In genomic region chr10:61119573-61119972, GRCh38 we compare ENCODE assay signal across 39 cellular contexts.
"Had no signal": no experiment of that assay in that cellular context is flagged by ENCODE, and none has a peak within 500 bp of the region (broad histone marks: within the 10 kb centered on the region; RNA-seq: fewer than 3 reads in every experiment).

No MANE protein-coding gene starts in this region.

- H3K4me1 Mint-ChIP-seq: activated naive CD4-positive, alpha-beta T cell treated with anti-CD3 and anti-CD28 coated beads, Interleukin-2, amount 10 ng/mL, durations not matched to agents 7 days and 5 days; activated naive CD4-positive, alpha-beta T cell treated with anti-CD3 and anti-CD28 coated beads, Interleukin-2, amount 50 U/mL, for 24 hours; activated naive CD8-positive, alpha-beta T cell treated with anti-CD3 and anti-CD28 coated beads for 36 hours; activated T-helper 17 cell treated with anti-CD3 and anti-CD28 coated beads, Interleukin-2, amount 50 U/mL, for 72 hours; brain; central memory CD8-positive, alpha-beta T cell had no signal

- H3K27ac Mint-ChIP-seq: activated naive CD4-positive, alpha-beta T cell treated with anti-CD3 and anti-CD28 coated beads for 36 hours; activated naive CD4-positive, alpha-beta T cell treated with anti-CD3 and anti-CD28 coated beads, Interleukin-2, amount 10 ng/mL, durations not matched to agents 7 days and 5 days; activated naive CD4-positive, alpha-beta T cell treated with anti-CD3 and anti-CD28 coated beads, Interleukin-2, amount 50 U/mL, for 24 hours; activated naive CD4-positive, alpha-beta T cell treated with anti-CD3 and anti-CD28 coated beads, Interleukin-2, amount 50 U/mL, for 72 hours; activated naive CD8-positive, alpha-beta T cell; activated naive CD8-positive, alpha-beta T cell treated with anti-CD3 and anti-CD28 coated beads for 36 hours; activated naive CD8-positive, alpha-beta T cell treated with anti-CD3 and anti-CD28 coated beads, Interleukin-2, amount 10 ng/mL, durations not matched to agents 7 days and 5 days; activated naive CD8-positive, alpha-beta T cell treated with anti-CD3 and anti-CD28 coated beads, Interleukin-2, amount 50 U/mL, for 24 hours; activated T-cell treated with anti-CD3 and anti-CD28 coated beads, Interleukin-2, amount 50 U/mL, for 72 hours; activated T-helper 17 cell treated with anti-CD3 and anti-CD28 coated beads, Interleukin-2, amount 50 U/mL, for 72 hours; activated T-helper 2 cell treated with anti-CD3 and anti-CD28 coated beads, Interferon-gamma antibody, Interleukin-2, Interleukin-4, amounts not matched to agents 10 μg/mL and 5 μg/mL and 100 μg/mL, durations not matched to agents 14 hours and 24 hours and 36 hours; brain had no signal

- H3K9me3 Mint-ChIP-seq: activated naive CD4-positive, alpha-beta T cell treated with anti-CD3 and anti-CD28 coated beads for 36 hours; activated naive CD4-positive, alpha-beta T cell treated with anti-CD3 and anti-CD28 coated beads, Interleukin-2, amount 10 ng/mL, durations not matched to agents 7 days and 5 days; activated naive CD4-positive, alpha-beta T cell treated with anti-CD3 and anti-CD28 coated beads, Interleukin-2, amount 50 U/mL, for 24 hours; activated naive CD4-positive, alpha-beta T cell treated with anti-CD3 and anti-CD28 coated beads, Interleukin-2, amount 50 U/mL, for 72 hours; activated naive CD8-positive, alpha-beta T cell treated with anti-CD3 and anti-CD28 coated beads for 36 hours; activated naive CD8-positive, alpha-beta T cell treated with anti-CD3 and anti-CD28 coated beads, Interleukin-2, amount 10 ng/mL, durations not matched to agents 7 days and 5 days; activated naive CD8-positive, alpha-beta T cell treated with anti-CD3 and anti-CD28 coated beads, Interleukin-2, amount 50 U/mL, for 24 hours; activated T-cell treated with anti-CD3 and anti-CD28 coated beads, Interleukin-2, amount 50 U/mL, for 4 hours; activated T-cell treated with anti-CD3 and anti-CD28 coated beads, Interleukin-2, amount 50 U/mL, for 72 hours; activated T-helper 17 cell treated with anti-CD3 and anti-CD28 coated beads, Interleukin-2, amount 50 U/mL, for 72 hours; activated T-helper 2 cell treated with anti-CD3 and anti-CD28 coated beads, Interferon-gamma antibody, Interleukin-2, Interleukin-4, amounts not matched to agents 10 μg/mL and 5 μg/mL and 100 μg/mL, durations not matched to agents 14 hours and 24 hours and 36 hours; brain; central memory CD8-positive, alpha-beta T cell had no signal

- FAIRE-seq: astrocyte, bronchial epithelial cell, colon had no signal

- ATAC-seq: activated naive CD4-positive, alpha-beta T cell treated with anti-CD3 and anti-CD28 coated beads, Interleukin-2, amount 50 U/mL, for 72 hours; activated naive CD8-positive, alpha-beta T cell treated with anti-CD3 and anti-CD28 coated beads, Interleukin-2, amount 50 U/mL, for 24 hours; activated T-cell treated with anti-CD3 and anti-CD28 coated beads, Interleukin-2, amount 50 U/mL, for 4 hours; activated T-cell treated with anti-CD3 and anti-CD28 coated beads, Interleukin-2, amount 50 U/mL, for 72 hours; activated T-helper 17 cell treated with anti-CD3 and anti-CD28 coated beads, Interleukin-2, amount 50 U/mL, for 72 hours; body of pancreas had no signal

- H3K27ac ChIP-seq: adrenal gland, ascending aorta, body of pancreas, brain microvascular endothelial cell, breast epithelium, cardiac muscle cell, colonic mucosa had no signal

- H3K36me3 Mint-ChIP-seq: activated naive CD4-positive, alpha-beta T cell treated with anti-CD3 and anti-CD28 coated beads, Interleukin-2, amount 10 ng/mL, durations not matched to agents 7 days and 5 days; activated naive CD4-positive, alpha-beta T cell treated with anti-CD3 and anti-CD28 coated beads, Interleukin-2, amount 50 U/mL, for 24 hours; activated naive CD4-positive, alpha-beta T cell treated with anti-CD3 and anti-CD28 coated beads, Interleukin-2, amount 50 U/mL, for 72 hours; activated naive CD8-positive, alpha-beta T cell; activated naive CD8-positive, alpha-beta T cell treated with anti-CD3 and anti-CD28 coated beads for 36 hours; activated naive CD8-positive, alpha-beta T cell treated with anti-CD3 and anti-CD28 coated beads, Interleukin-2, amount 10 ng/mL, durations not matched to agents 7 days and 5 days; brain had no signal

- H3K9me3 ChIP-seq: adrenal gland, ascending aorta, body of pancreas, breast epithelium, colonic mucosa had no signal

- DNase-seq: activated effector memory CD4-positive, alpha-beta T cell treated with anti-CD3 and anti-CD28 coated beads, Interleukin-2, amount 50 U/mL, for 16 hours; activated effector memory CD4-positive, alpha-beta T cell treated with Interleukin-2 at 50 U/mL for 16 hours; activated gamma-delta T cell; activated gamma-delta T cell treated with Interleukin-2 at 50 U/mL for 16 hours; activated naive CD4-positive, alpha-beta T cell; activated naive CD4-positive, alpha-beta T cell treated with anti-CD3 and anti-CD28 coated beads for 36 hours; activated naive CD4-positive, alpha-beta T cell treated with anti-CD3 and anti-CD28 coated beads, Interleukin-2, amount 10 ng/mL, durations not matched to agents 7 days and 5 days; activated naive CD4-positive, alpha-beta T cell treated with anti-CD3 and anti-CD28 coated beads, Interleukin-2, amount 50 U/mL, for 16 hours; activated naive CD4-positive, alpha-beta T cell treated with Interleukin-2 at 50 U/mL for 16 hours; activated naive CD8-positive, alpha-beta T cell treated with anti-CD3 and anti-CD28 coated beads for 36 hours; activated naive CD8-positive, alpha-beta T cell treated with anti-CD3 and anti-CD28 coated beads, Interleukin-2, amount 10 ng/mL, durations not matched to agents 7 days and 5 days; activated naive CD8-positive, alpha-beta T cell treated with anti-CD3 and anti-CD28 coated beads, Interleukin-2, amount 50 U/mL, for 24 hours; activated T-cell treated with anti-CD3 and anti-CD28 coated beads, Interleukin-2, amount 50 U/mL, for 4 hours; activated T-cell treated with anti-CD3 and anti-CD28 coated beads, Interleukin-2, amount 50 U/mL, for 48 hours; activated T-cell treated with anti-CD3 and anti-CD28 coated beads, Interleukin-2, amount 50 U/mL, for 72 hours; adrenal gland; amniotic stem cell; amygdala; anterior cingulate cortex; aorta; body of pancreas; brain microvascular endothelial cell; caudate nucleus; central memory CD4-positive, alpha-beta T cell; cerebellar nuclear complex; colonic mucosa had no signal

- H3K27me3 Mint-ChIP-seq: activated naive CD4-positive, alpha-beta T cell treated with anti-CD3 and anti-CD28 coated beads, Interleukin-2, amount 10 ng/mL, durations not matched to agents 7 days and 5 days; activated naive CD4-positive, alpha-beta T cell treated with anti-CD3 and anti-CD28 coated beads, Interleukin-2, amount 50 U/mL, for 24 hours; activated naive CD8-positive, alpha-beta T cell; activated naive CD8-positive, alpha-beta T cell treated with anti-CD3 and anti-CD28 coated beads for 36 hours; activated naive CD8-positive, alpha-beta T cell treated with anti-CD3 and anti-CD28 coated beads, Interleukin-2, amount 50 U/mL, for 24 hours; central memory CD8-positive, alpha-beta T cell had no signal

- H3K4me1 ChIP-seq: adrenal gland, ascending aorta, body of pancreas, breast epithelium, colonic mucosa had no signal

- H3K36me3 ChIP-seq: adrenal gland, ascending aorta, brain microvascular endothelial cell, breast epithelium, cardiac muscle cell, colonic mucosa had no signal

- H3K4me3 ChIP-seq: adrenal gland, ascending aorta, body of pancreas, breast epithelium, cardiac muscle cell, colonic mucosa had no signal

- H3K4me3 Mint-ChIP-seq: activated naive CD4-positive, alpha-beta T cell treated with anti-CD3 and anti-CD28 coated beads for 36 hours; activated naive CD4-positive, alpha-beta T cell treated with anti-CD3 and anti-CD28 coated beads, Interleukin-2, amount 10 ng/mL, durations not matched to agents 7 days and 5 days; activated naive CD4-positive, alpha-beta T cell treated with anti-CD3 and anti-CD28 coated beads, Interleukin-2, amount 50 U/mL, for 24 hours; activated naive CD8-positive, alpha-beta T cell; activated naive CD8-positive, alpha-beta T cell treated with anti-CD3 and anti-CD28 coated beads for 36 hours; activated naive CD8-positive, alpha-beta T cell treated with anti-CD3 and anti-CD28 coated beads, Interleukin-2, amount 10 ng/mL, durations not matched to agents 7 days and 5 days; activated naive CD8-positive, alpha-beta T cell treated with anti-CD3 and anti-CD28 coated beads, Interleukin-2, amount 50 U/mL, for 24 hours; activated T-cell treated with anti-CD3 and anti-CD28 coated beads, Interleukin-2, amount 50 U/mL, for 4 hours; activated T-cell treated with anti-CD3 and anti-CD28 coated beads, Interleukin-2, amount 50 U/mL, for 72 hours; activated T-helper 17 cell treated with anti-CD3 and anti-CD28 coated beads, Interleukin-2, amount 50 U/mL, for 72 hours; brain; central memory CD8-positive, alpha-beta T cell had no signal

- H3K27me3 ChIP-seq: adrenal gland, ascending aorta, body of pancreas, brain microvascular endothelial cell, breast epithelium, cardiac muscle cell, colonic mucosa had no signal
